Comparison of ENCODE assay signal across 25 cellular contexts in the genomic region with DNA sequence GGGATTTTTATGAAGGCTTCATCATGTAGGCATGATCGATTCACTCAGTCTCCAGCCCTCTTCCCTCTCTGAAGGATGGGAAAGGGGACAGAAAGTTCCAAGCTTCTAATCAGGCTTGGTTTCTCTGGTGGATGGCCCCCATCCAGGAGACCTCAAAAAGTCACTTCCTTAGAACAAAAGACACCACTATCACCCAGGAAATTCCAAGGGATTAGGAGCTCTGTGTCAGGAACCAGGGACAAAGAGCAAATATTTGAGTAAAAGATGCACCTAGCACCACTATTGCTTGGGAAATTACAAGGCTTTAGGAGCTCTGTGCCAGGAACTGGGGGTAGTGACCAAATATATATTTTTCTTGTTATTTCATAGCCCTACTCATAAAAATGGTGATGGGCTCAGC.
"Had no signal": no experiment of that assay in that cellular context is flagged by ENCODE, and none has a peak within 500 bp of the region (broad histone marks: within the 10 kb centered on the region; RNA-seq: fewer than 3 reads in every experiment).

No MANE protein-coding gene starts in this region.

- H3K9me3 Mint-ChIP-seq: activated CD4-positive, alpha-beta T cell treated with anti-CD3 and anti-CD28 coated beads, Interleukin-2, amount 10 ng/mL, durations not matched to agents 24 days and 14 days; activated naive CD8-positive, alpha-beta T cell treated with anti-CD3 and anti-CD28 coated beads, Interleukin-2, amount 10 ng/mL, durations not matched to agents 7 days and 5 days; activated T-cell treated with anti-CD3 and anti-CD28 coated beads, Interleukin-2, amount 50 U/mL, for 72 hours had no signal

- DNase-seq: activated CD4-positive, alpha-beta T cell treated with anti-CD3 and anti-CD28 coated beads, Interleukin-2, amount 10 ng/mL, durations not matched to agents 24 days and 14 days; activated CD4-positive, alpha-beta T cell treated with anti-CD3 and anti-CD28 coated beads, Interleukin-2, amount 50 U/mL, for 4 hours; activated CD8-positive, alpha-beta T cell treated with anti-CD3 and anti-CD28 coated beads for 36 hours; activated effector memory CD4-positive, alpha-beta T cell treated with anti-CD3 and anti-CD28 coated beads, Interleukin-2, amount 50 U/mL, for 16 hours; activated naive CD4-positive, alpha-beta T cell; activated naive CD4-positive, alpha-beta T cell treated with anti-CD3 and anti-CD28 coated beads, Interleukin-2, amount 50 U/mL, for 16 hours; activated naive CD8-positive, alpha-beta T cell treated with anti-CD3 and anti-CD28 coated beads, Interleukin-2, amount 10 ng/mL, durations not matched to agents 7 days and 5 days; activated T-cell treated with anti-CD3 and anti-CD28 coated beads, Interleukin-2, amount 50 U/mL, for 1 hour; activated T-cell treated with anti-CD3 and anti-CD28 coated beads, Interleukin-2, amount 50 U/mL, for 72 hours; amygdala; MG63; NCI-H1048; NCI-H1436 treated with DMSO at 0.1 percent for 48 hours; NCI-H1694 treated with DMSO at 0.1 percent for 48 hours; NCI-H2029; NCI-H345; NCI-H524 treated with DMSO at 0.1 percent for 48 hours; NCI-H748 treated with DMSO at 0.1 percent for 48 hours; NK-92 treated with Interleukin-12 subunit alpha and Interleukin-12 subunit beta, amount 100 ng/mL, for 24 hours; Right ventricle myocardium superior; T1000 had no signal

- H3K36me3 Mint-ChIP-seq: activated naive CD8-positive, alpha-beta T cell treated with anti-CD3 and anti-CD28 coated beads, Interleukin-2, amount 10 ng/mL, durations not matched to agents 7 days and 5 days had no signal

- H3K27me3 ChIP-seq: ascending aorta, MG63 had no signal

- H3K4me3 Mint-ChIP-seq: activated CD4-positive, alpha-beta T cell treated with anti-CD3 and anti-CD28 coated beads, Interleukin-2, amount 10 ng/mL, durations not matched to agents 24 days and 14 days; activated CD8-positive, alpha-beta T cell treated with anti-CD3 and anti-CD28 coated beads for 36 hours; activated naive CD8-positive, alpha-beta T cell treated with anti-CD3 and anti-CD28 coated beads, Interleukin-2, amount 10 ng/mL, durations not matched to agents 7 days and 5 days; activated T-cell treated with anti-CD3 and anti-CD28 coated beads, Interleukin-2, amount 50 U/mL, for 72 hours; activated T-helper 17 cell treated with anti-CD3 and anti-CD28 coated beads, Interleukin-2, amount 50 U/mL, for 72 hours had no signal

- H3K4me1 ChIP-seq: ascending aorta had no signal

- H3K36me3 ChIP-seq: ascending aorta, MG63 had no signal

- H3K4me3 ChIP-seq: ascending aorta, K562, MG63, SK-N-MC had no signal

- H3K27ac ChIP-seq: ascending aorta, SK-N-MC had no signal

- ATAC-seq: activated CD8-positive, alpha-beta T cell treated with anti-CD3 and anti-CD28 coated beads for 36 hours; activated T-cell treated with anti-CD3 and anti-CD28 coated beads, Interleukin-2, amount 50 U/mL, for 72 hours; activated T-helper 17 cell treated with anti-CD3 and anti-CD28 coated beads, Interleukin-2, amount 50 U/mL, for 72 hours; K562 had no signal

- H3K9me3 ChIP-seq: ascending aorta, MG63 had no signal

- H3K27ac Mint-ChIP-seq: activated CD4-positive, alpha-beta T cell treated with anti-CD3 and anti-CD28 coated beads, Interleukin-2, amount 10 ng/mL, durations not matched to agents 24 days and 14 days; activated CD8-positive, alpha-beta T cell treated with anti-CD3 and anti-CD28 coated beads for 36 hours; activated naive CD8-positive, alpha-beta T cell treated with anti-CD3 and anti-CD28 coated beads, Interleukin-2, amount 10 ng/mL, durations not matched to agents 7 days and 5 days; activated T-cell treated with anti-CD3 and anti-CD28 coated beads, Interleukin-2, amount 50 U/mL, for 72 hours; activated T-helper 17 cell treated with anti-CD3 and anti-CD28 coated beads, Interleukin-2, amount 50 U/mL, for 72 hours had no signal

- H3K4me1 Mint-ChIP-seq: activated CD4-positive, alpha-beta T cell treated with anti-CD3 and anti-CD28 coated beads, Interleukin-2, amount 10 ng/mL, durations not matched to agents 24 days and 14 days; activated naive CD8-positive, alpha-beta T cell treated with anti-CD3 and anti-CD28 coated beads, Interleukin-2, amount 10 ng/mL, durations not matched to agents 7 days and 5 days; activated T-helper 17 cell treated with anti-CD3 and anti-CD28 coated beads, Interleukin-2, amount 50 U/mL, for 72 hours had no signal
